ENCODE assay signal across 1 cellular context in the genomic region with DNA sequence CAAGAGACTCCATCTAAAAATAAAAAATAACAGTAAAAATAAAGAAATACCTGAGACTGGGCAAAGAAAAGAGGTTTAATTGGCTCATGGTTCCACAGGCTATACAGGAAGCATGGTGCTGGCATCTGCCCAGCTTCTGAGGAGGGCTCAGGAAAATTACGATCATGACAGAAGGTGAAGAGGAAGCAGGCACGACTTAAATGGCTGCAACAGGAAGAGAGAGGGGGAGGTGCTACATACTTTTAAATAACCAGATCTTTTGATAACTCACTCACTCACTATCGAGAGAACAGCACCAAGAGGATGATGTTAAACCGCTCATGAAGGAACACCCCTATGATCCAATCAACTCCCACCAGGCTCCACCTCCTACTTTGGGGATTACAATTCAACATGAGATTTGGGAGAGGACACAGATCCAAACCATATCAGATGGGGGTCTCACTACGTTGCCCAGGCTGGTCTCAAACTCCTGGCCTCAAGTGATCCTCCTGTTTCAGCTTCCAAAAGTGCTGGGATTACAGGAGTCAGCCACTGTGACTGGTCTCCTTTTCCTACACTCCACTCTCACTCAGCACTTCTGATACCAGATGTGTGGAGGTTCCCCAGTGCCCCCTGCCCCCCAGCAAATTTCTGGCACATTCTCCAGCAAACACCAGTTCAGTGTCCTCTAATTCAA.
TF ChIP-seq lines count a peak whose summit lies in the region.

No MANE protein-coding gene starts in this region.

TF ChIP-seq in SK-N-SH, 30 proteins besides CTCF, POLR2A, EP300 and RAD21 (continued from another document):
- TF ChIP-seq, protein P1, sequence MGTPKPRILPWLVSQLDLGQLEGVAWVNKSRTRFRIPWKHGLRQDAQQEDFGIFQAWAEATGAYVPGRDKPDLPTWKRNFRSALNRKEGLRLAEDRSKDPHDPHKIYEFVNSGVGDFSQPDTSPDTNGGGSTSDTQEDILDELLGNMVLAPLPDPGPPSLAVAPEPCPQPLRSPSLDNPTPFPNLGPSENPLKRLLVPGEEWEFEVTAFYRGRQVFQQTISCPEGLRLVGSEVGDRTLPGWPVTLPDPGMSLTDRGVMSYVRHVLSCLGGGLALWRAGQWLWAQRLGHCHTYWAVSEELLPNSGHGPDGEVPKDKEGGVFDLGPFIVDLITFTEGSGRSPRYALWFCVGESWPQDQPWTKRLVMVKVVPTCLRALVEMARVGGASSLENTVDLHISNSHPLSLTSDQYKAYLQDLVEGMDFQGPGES (IDR thresholded peaks at IDR 0.05; ENCODE audit: low read depth, low read length): no peak
- TF ChIP-seq, protein P2, sequence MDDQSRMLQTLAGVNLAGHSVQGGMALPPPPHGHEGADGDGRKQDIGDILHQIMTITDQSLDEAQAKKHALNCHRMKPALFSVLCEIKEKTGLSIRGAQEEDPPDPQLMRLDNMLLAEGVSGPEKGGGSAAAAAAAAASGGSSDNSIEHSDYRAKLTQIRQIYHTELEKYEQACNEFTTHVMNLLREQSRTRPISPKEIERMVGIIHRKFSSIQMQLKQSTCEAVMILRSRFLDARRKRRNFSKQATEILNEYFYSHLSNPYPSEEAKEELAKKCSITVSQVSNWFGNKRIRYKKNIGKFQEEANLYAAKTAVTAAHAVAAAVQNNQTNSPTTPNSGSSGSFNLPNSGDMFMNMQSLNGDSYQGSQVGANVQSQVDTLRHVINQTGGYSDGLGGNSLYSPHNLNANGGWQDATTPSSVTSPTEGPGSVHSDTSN (IDR thresholded peaks at IDR 0.05): no peak
- TF ChIP-seq TEAD4 (IDR thresholded peaks at IDR 0.05; ENCODE audit: borderline replicate concordance, insufficient read depth): no peak
- TF ChIP-seq, protein P3, sequence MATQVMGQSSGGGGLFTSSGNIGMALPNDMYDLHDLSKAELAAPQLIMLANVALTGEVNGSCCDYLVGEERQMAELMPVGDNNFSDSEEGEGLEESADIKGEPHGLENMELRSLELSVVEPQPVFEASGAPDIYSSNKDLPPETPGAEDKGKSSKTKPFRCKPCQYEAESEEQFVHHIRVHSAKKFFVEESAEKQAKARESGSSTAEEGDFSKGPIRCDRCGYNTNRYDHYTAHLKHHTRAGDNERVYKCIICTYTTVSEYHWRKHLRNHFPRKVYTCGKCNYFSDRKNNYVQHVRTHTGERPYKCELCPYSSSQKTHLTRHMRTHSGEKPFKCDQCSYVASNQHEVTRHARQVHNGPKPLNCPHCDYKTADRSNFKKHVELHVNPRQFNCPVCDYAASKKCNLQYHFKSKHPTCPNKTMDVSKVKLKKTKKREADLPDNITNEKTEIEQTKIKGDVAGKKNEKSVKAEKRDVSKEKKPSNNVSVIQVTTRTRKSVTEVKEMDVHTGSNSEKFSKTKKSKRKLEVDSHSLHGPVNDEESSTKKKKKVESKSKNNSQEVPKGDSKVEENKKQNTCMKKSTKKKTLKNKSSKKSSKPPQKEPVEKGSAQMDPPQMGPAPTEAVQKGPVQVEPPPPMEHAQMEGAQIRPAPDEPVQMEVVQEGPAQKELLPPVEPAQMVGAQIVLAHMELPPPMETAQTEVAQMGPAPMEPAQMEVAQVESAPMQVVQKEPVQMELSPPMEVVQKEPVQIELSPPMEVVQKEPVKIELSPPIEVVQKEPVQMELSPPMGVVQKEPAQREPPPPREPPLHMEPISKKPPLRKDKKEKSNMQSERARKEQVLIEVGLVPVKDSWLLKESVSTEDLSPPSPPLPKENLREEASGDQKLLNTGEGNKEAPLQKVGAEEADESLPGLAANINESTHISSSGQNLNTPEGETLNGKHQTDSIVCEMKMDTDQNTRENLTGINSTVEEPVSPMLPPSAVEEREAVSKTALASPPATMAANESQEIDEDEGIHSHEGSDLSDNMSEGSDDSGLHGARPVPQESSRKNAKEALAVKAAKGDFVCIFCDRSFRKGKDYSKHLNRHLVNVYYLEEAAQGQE (IDR thresholded peaks at IDR 0.05; ENCODE audit: low read depth, low read length): no peak
TF ChIP-seq in SK-N-SH: peak in this region for 0.
